Comparison of ENCODE assay signal across 1 cellular context in genomic region chr13:103436057-103436654, GRCh38.
TF ChIP-seq lines count a peak whose summit lies in the region.

No MANE protein-coding gene starts in this region.

TF ChIP-seq in WTC11, 78 proteins besides CTCF, POLR2A, EP300 and RAD21 (continued from another document):
- TF ChIP-seq USF2 (CRISPR knock-in tag; IDR thresholded peaks at IDR 0.05) = no peak
- no peak for TF ChIP-seq NFE2L1 (CRISPR knock-in tag; IDR thresholded peaks at IDR 0.05)
- TF ChIP-seq ZNF281 (CRISPR knock-in tag; IDR thresholded peaks at IDR 0.05) = 0 out of 2 replicates have a peak, but pooled peaks have one; percentile 49
- no peak for TF ChIP-seq TP53 (CRISPR knock-in tag; IDR thresholded peaks at IDR 0.05)
- no peak for TF ChIP-seq GTF2I (CRISPR knock-in tag; conservative IDR thresholded peaks at IDR 0.05)
- no peak for TF ChIP-seq ZNF416 (CRISPR knock-in tag; IDR thresholded peaks at IDR 0.05)
- TF ChIP-seq JUN (CRISPR knock-in tag; IDR thresholded peaks at IDR 0.05) = no peak
- no peak for TF ChIP-seq GRHL2 (CRISPR knock-in tag; IDR thresholded peaks at IDR 0.05; ENCODE audit: insufficient replicate concordance, severe bottlenecking)
- no peak for TF ChIP-seq OVOL2 (CRISPR knock-in tag; IDR thresholded peaks at IDR 0.05; ENCODE audit: borderline replicate concordance)
- TF ChIP-seq PRDM15 (CRISPR knock-in tag; IDR thresholded peaks at IDR 0.05) = no peak
